In genomic region chr12:51409846-51410245, GRCh38 we compare ENCODE assay signal across 1 cellular context.
TF ChIP-seq lines count a peak whose summit lies in the region.

No MANE protein-coding gene starts in this region.

TF ChIP-seq in SK-N-SH, 30 proteins besides CTCF, POLR2A, EP300 and RAD21 (continued from another document):
- no peak for TF ChIP-seq USF2 (IDR thresholded peaks at IDR 0.05; ENCODE audit: borderline replicate concordance, low read depth, low read length)
- TF ChIP-seq CHD2 (IDR thresholded peaks at IDR 0.05; ENCODE audit: low read length, partially characterized antibody) = peak; percentile 82
- peak; percentile 70 for TF ChIP-seq TCF12 (IDR thresholded peaks at IDR 0.05)
